ENCODE assay signal across 19 cellular contexts in the genomic region with DNA sequence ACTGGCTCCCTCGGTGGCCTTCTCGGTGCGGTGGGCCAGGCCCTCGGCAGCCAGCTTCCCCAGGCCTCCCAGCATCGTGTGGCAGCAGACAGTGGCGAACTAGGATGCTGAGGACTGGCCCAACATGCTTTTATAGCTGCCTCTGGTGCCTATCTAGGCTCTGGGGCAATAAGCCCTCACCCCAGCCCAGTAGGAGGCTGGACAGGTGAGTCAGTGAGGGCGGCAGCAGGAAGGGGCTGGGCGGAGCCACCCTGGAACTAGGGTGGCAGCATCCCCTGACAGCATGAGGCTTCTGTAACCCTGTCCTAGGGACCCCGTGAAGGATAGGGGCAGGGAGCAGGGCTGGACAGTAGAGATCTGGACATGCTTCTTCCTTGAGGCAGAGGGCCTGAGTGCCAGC. TPM values are rescaled to one million over a fixed set of nuclear protein-coding genes. Genes with fewer than 3 reads are reported as not detected.
"Had no signal": no experiment of that assay in that cellular context is flagged by ENCODE, and none has a peak within 500 bp of the region (broad histone marks: within the 10 kb centered on the region; RNA-seq: fewer than 3 reads in every experiment).

Gene FAM25G, minus strand, starts transcription at position 101 of the 400 bp plus-strand sequence. Its CDS starts 26 bp downstream, at position 75.

RNA-seq across cellular contexts. Expression of gene FAM25G, which starts in this region (rescaled TPM):
- total RNA-seq: activated naive CD4-positive, alpha-beta T cell treated with anti-CD3 and anti-CD28 coated beads for 36 hours; activated naive CD4-positive, alpha-beta T cell treated with anti-CD3 and anti-CD28 coated beads, Interleukin-2, amount 50 U/mL, for 72 hours; activated naive CD8-positive, alpha-beta T cell treated with anti-CD3 and anti-CD28 coated beads for 36 hours; activated naive CD8-positive, alpha-beta T cell treated with anti-CD3 and anti-CD28 coated beads, Interleukin-2, amount 10 ng/mL, durations not matched to agents 7 days and 5 days; activated T-cell treated with anti-CD3 and anti-CD28 coated beads, Interleukin-2, amount 50 U/mL, for 4 hours; activated T-cell treated with anti-CD3 and anti-CD28 coated beads, Interleukin-2, amount 50 U/mL, for 72 hours; activated T-helper 1 cell treated with anti-CD3 and anti-CD28 coated beads, Interleukin-12 subunit alpha, Interleukin-12 subunit beta, Interleukin-2, Interleukin-4 antibody, amounts not matched to agents 30 ng/mL and 10 ng/mL and 1 ng/mL, durations not matched to agents 14 hours and 24 hours and 36 hours; activated T-helper 17 cell treated with anti-CD3 and anti-CD28 coated beads, Interleukin-2, amount 50 U/mL, for 72 hours; activated T-helper 2 cell treated with anti-CD3 and anti-CD28 coated beads, Interferon-gamma antibody, Interleukin-2, Interleukin-4, amounts not matched to agents 10 μg/mL and 5 μg/mL and 100 μg/mL, durations not matched to agents 14 hours and 24 hours and 36 hours; adrenal gland; aorta; ascending aorta; astrocyte; body of pancreas; breast epithelium; bronchial epithelial cell; cardiac muscle cell; cardiac septum had no signal
- polyA plus RNA-seq: adipose tissue, adrenal gland, aorta, cardiac muscle cell had no signal
